ENCODE assay signal across 39 cellular contexts in genomic region chr11:125663910-125664309, GRCh38. TPM values are rescaled to one million over a fixed set of nuclear protein-coding genes. Genes with fewer than 3 reads are reported as not detected.
"Had no signal": no experiment of that assay in that cellular context is flagged by ENCODE, and none has a peak within 500 bp of the region (broad histone marks: within the 10 kb centered on the region; RNA-seq: fewer than 3 reads in every experiment).

No MANE protein-coding gene starts in this region.

- H3K4me3 ChIP-seq: pancreas, prostate gland, skin epidermis, thyroid gland, upper lobe of left lung, vagina had no signal

- H3K27ac Mint-ChIP-seq: activated CD4-positive, alpha-beta T cell treated with anti-CD3 and anti-CD28 coated beads, Interleukin-2, amount 10 ng/mL, durations not matched to agents 7 days and 5 days; activated naive CD8-positive, alpha-beta T cell; dendritic cell treated with granulocyte-macrophage colony-stimulating factor and Interleukin-4, amounts not matched to agents 40 ng/mL and 50 ng/mL, for 4 days; endodermal cell; immature natural killer cell; memory B cell; naive thymus-derived CD8-positive, alpha-beta T cell; stimulated activated effector memory CD8-positive, alpha-beta T cell treated with anti-CD3 and anti-CD28 coated beads, Interleukin-12 subunit alpha, Interleukin-12 subunit beta, amount 100 ng/mL, for 72 hours; stimulated activated naive CD8-positive, alpha-beta T cell treated with anti-CD3 and anti-CD28 coated beads, Interleukin-15, amount 100 ng/mL, for 72 hours had no signal

- H3K9me3 ChIP-seq: pancreas, prostate gland, thyroid gland, upper lobe of left lung, vagina had no signal

- H3K27ac ChIP-seq: brain microvascular endothelial cell, pancreas, prostate gland, skin epidermis, thyroid gland, upper lobe of left lung, vagina, VCaP had no signal

- H3K27me3 ChIP-seq: brain microvascular endothelial cell, pancreas, thyroid gland, upper lobe of left lung, vagina had no signal

- H3K4me3 Mint-ChIP-seq: activated CD4-positive, alpha-beta T cell treated with anti-CD3 and anti-CD28 coated beads, Interleukin-2, amount 10 ng/mL, durations not matched to agents 7 days and 5 days; activated naive CD8-positive, alpha-beta T cell; activated T-cell treated with anti-CD3 and anti-CD28 coated beads, Interleukin-2, amount 50 U/mL, for 4 hours; dendritic cell treated with granulocyte-macrophage colony-stimulating factor and Interleukin-4, amounts not matched to agents 40 ng/mL and 50 ng/mL, for 4 days; endodermal cell; immature natural killer cell; memory B cell; naive thymus-derived CD8-positive, alpha-beta T cell; neural crest cell; stimulated activated effector memory CD8-positive, alpha-beta T cell treated with anti-CD3 and anti-CD28 coated beads, Interleukin-12 subunit alpha, Interleukin-12 subunit beta, amount 100 ng/mL, for 72 hours; stimulated activated naive CD8-positive, alpha-beta T cell treated with anti-CD3 and anti-CD28 coated beads, Interleukin-15, amount 100 ng/mL, for 72 hours had no signal

- H3K27me3 Mint-ChIP-seq: activated CD4-positive, alpha-beta T cell treated with anti-CD3 and anti-CD28 coated beads, Interleukin-2, amount 10 ng/mL, durations not matched to agents 7 days and 5 days; activated naive CD8-positive, alpha-beta T cell; dendritic cell treated with granulocyte-macrophage colony-stimulating factor and Interleukin-4, amounts not matched to agents 40 ng/mL and 50 ng/mL, for 4 days; memory B cell; naive thymus-derived CD8-positive, alpha-beta T cell; stimulated activated naive CD8-positive, alpha-beta T cell treated with anti-CD3 and anti-CD28 coated beads, Interleukin-15, amount 100 ng/mL, for 72 hours had no signal

- DNase-seq: activated CD4-positive, alpha-beta T cell treated with anti-CD3 and anti-CD28 coated beads, Interleukin-2, amount 10 ng/mL, durations not matched to agents 7 days and 5 days; activated CD8-positive, alpha-beta memory T cell treated with anti-CD3 and anti-CD28 coated beads, Interleukin-2, amount 50 U/mL, for 4 hours; activated effector memory CD4-positive, alpha-beta T cell treated with Interleukin-2 at 50 U/mL for 16 hours; activated naive CD4-positive, alpha-beta T cell treated with Interleukin-2 at 50 U/mL for 16 hours; activated T-cell treated with anti-CD3 and anti-CD28 coated beads, Interleukin-2, amount 50 U/mL, for 4 hours; amniotic stem cell; brain microvascular endothelial cell; caudate nucleus; endodermal cell; foreskin fibroblast; head of caudate nucleus; hypothalamus; immature natural killer cell; midbrain; naive thymus-derived CD8-positive, alpha-beta T cell; nucleus accumbens; pancreas; retina; stimulated activated CD4-positive, alpha-beta T cell treated with anti-CD3 and anti-CD28 coated beads, Interleukin-4, amount 100 ng/mL, for 24 hours; stimulated activated naive CD8-positive, alpha-beta T cell treated with anti-CD3 and anti-CD28 coated beads, Interleukin-15, amount 100 ng/mL, for 72 hours; substantia nigra; T-helper 9 cell; thyroid gland; upper lobe of left lung had no signal

- H3K4me1 ChIP-seq: pancreas, prostate gland, thyroid gland, upper lobe of left lung, vagina had no signal

- H3K36me3 ChIP-seq: brain microvascular endothelial cell, pancreas, prostate gland, thyroid gland, upper lobe of left lung, vagina had no signal

- H3K4me1 Mint-ChIP-seq: endodermal cell; immature natural killer cell; memory B cell; naive thymus-derived CD8-positive, alpha-beta T cell; neural crest cell; stimulated activated effector memory CD8-positive, alpha-beta T cell treated with anti-CD3 and anti-CD28 coated beads, Interleukin-12 subunit alpha, Interleukin-12 subunit beta, amount 100 ng/mL, for 72 hours; stimulated activated naive CD8-positive, alpha-beta T cell treated with anti-CD3 and anti-CD28 coated beads, Interleukin-15, amount 100 ng/mL, for 72 hours had no signal

- FAIRE-seq: astrocyte, pancreas, TTC549 had no signal

RNA-seq across cellular contexts. Expression of gene ACRV1, which starts 16.7 kb away (rescaled TPM):
- total RNA-seq: activated CD4-positive, alpha-beta T cell treated with anti-CD3 and anti-CD28 coated beads, Interleukin-2, amount 10 ng/mL, durations not matched to agents 7 days and 5 days; activated T-cell treated with anti-CD3 and anti-CD28 coated beads, Interleukin-2, amount 50 U/mL, for 4 hours; astrocyte; esophagus mucosa; kidney epithelial cell; lower leg skin; naive thymus-derived CD8-positive, alpha-beta T cell; pancreas; sciatic nerve; thyroid gland; upper lobe of left lung; vagina had no signal
- polyA plus RNA-seq: immature natural killer cell; naive thymus-derived CD8-positive, alpha-beta T cell; pancreas had no signal
